Comparison of ENCODE assay signal across 1 cellular context in the genomic region with DNA sequence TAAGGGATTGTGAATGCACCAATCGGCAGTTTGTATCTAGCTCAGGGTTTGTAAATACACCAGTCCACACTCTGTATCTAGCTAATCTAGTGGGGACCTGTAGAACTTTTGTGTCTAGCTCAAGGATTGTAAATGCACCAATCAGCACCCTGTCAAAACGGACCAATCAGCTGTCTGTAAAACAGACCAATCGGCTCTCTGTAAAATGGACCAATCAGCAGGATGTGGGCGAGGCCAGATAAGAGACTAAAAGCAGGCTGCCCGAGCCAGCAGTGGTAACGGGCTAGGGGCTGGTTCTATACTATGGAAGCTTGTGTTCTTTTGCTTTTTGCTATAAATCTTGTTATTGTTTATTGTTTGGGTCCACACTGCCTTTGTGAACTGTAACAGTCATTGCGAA.
TF ChIP-seq lines count a peak whose summit lies in the region.

No MANE protein-coding gene starts in this region.

TF ChIP-seq in K562, 482 proteins besides CTCF, POLR2A, EP300 and RAD21:
- TF ChIP-seq, protein P1, sequence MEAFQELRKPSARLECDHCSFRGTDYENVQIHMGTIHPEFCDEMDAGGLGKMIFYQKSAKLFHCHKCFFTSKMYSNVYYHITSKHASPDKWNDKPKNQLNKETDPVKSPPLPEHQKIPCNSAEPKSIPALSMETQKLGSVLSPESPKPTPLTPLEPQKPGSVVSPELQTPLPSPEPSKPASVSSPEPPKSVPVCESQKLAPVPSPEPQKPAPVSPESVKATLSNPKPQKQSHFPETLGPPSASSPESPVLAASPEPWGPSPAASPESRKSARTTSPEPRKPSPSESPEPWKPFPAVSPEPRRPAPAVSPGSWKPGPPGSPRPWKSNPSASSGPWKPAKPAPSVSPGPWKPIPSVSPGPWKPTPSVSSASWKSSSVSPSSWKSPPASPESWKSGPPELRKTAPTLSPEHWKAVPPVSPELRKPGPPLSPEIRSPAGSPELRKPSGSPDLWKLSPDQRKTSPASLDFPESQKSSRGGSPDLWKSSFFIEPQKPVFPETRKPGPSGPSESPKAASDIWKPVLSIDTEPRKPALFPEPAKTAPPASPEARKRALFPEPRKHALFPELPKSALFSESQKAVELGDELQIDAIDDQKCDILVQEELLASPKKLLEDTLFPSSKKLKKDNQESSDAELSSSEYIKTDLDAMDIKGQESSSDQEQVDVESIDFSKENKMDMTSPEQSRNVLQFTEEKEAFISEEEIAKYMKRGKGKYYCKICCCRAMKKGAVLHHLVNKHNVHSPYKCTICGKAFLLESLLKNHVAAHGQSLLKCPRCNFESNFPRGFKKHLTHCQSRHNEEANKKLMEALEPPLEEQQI (IDR thresholded peaks at IDR 0.05), result 0 out of 2 replicates have a peak, but pooled peaks have one; percentile 17
- peak; percentile 67 for TF ChIP-seq NFYB (IDR thresholded peaks at IDR 0.05; ENCODE audit: extremely low read depth, insufficient read length)
- peak; percentile 6 for TF ChIP-seq RBM25 (IDR thresholded peaks at IDR 0.05; ENCODE audit: low read depth, low read length, severe bottlenecking)
TF ChIP-seq in K562: peak in this region for 3; not testable (repeated sequence) for 479.
